Comparison of ENCODE assay signal across 19 cellular contexts in the genomic region with DNA sequence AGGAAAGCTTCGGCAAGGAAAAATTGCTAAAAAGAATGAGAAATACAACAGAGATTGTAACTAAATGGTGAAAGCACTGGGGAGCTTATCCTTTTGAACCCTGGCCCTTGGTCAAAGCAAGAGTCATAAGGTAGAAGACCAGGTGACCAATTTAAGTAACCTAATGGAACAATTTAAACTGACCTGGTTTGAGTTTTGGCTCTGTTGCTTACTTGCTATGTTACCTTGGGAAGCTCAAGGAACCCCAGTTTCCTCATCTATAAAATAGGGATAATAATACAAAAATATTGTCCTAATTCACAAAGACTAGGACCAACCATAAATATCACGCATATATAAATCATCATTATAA. TPM values are rescaled to one million over a fixed set of nuclear protein-coding genes. Genes with fewer than 3 reads are reported as not detected.
DNase-seq lines count a peak whose midpoint lies in the region; ATAC-seq, FAIRE-seq and TF ChIP-seq lines count a peak whose summit lies in the region.
"Had no signal": no experiment of that assay in that cellular context is flagged by ENCODE, and none has a peak within 500 bp of the region (broad histone marks: within the 10 kb centered on the region; RNA-seq: fewer than 3 reads in every experiment).

No MANE protein-coding gene starts in this region.

- no peak for TF ChIP-seq EP300 in transverse colon (IDR thresholded peaks at IDR 0.05; ENCODE audit: low read depth)

- FAIRE-seq in HTR-8/SVneo (lab: Jason Lieb, UNC) = no peak
- FAIRE-seq: GM12878, GM18507, H54 had no signal

- H3K27me3 ChIP-seq in Caco-2 (replicated peaks; ENCODE audit: control insufficient read depth, insufficient read depth, low read length) (no peaks in the 10 kb centered on the region), colonic mucosa (no peaks in the 10 kb centered on the region), right lobe of liver (no peaks in the 10 kb centered on the region), transverse colon (no peaks in the 10 kb centered on the region)
- H3K27me3 ChIP-seq: BLaER1 had no signal

- H3K4me1 Mint-ChIP-seq in Caco-2 (ENCODE audit: low read depth, unreplicated experiment) = peaks cover 45% of the 10 kb centered on the region

- H3K4me3 ChIP-seq in Caco-2 (ENCODE audit: low read depth, low read length) = no peak overlapping the region
- peak overlapping the region; percentile 18 for H3K4me3 ChIP-seq in colonic mucosa
- no peak overlapping the region for H3K4me3 ChIP-seq in right lobe of liver
- peak overlapping the region in 3 of 4 donors; percentile 13 to 38 (median 13) for H3K4me3 ChIP-seq in transverse colon
- H3K4me3 ChIP-seq: BLaER1, GM12878, GM23248 had no signal

- no peaks in the 10 kb centered on the region for H3K9me3 Mint-ChIP-seq in Caco-2 (ENCODE audit: unreplicated experiment)

- peak overlapping the region; percentile 54 for H3K27ac Mint-ChIP-seq in Caco-2 (ENCODE audit: unreplicated experiment)

- H3K4me1 ChIP-seq in Caco-2 = peaks cover 56% of the 10 kb centered on the region
- H3K4me1 ChIP-seq in colonic mucosa = peaks cover 5% of the 10 kb centered on the region
- peaks cover 0 to 33% (median 14%) of the 10 kb centered on the region in 4 donors for H3K4me1 ChIP-seq in right lobe of liver
- H3K4me1 ChIP-seq in transverse colon = peaks cover 0 to 88% (median 69%) of the 10 kb centered on the region in 4 donors

- in situ Hi-C loops in transverse colon (cut with MboI; ENCODE audit: low pct_ligation_motif_present in 1 of 4, low pct_unique_long_range_greater_than_20kb in 1 of 4, low sequenced_read_pairs in 3 of 4) = no loop called here

- peak overlapping the region; percentile 46 for H3K4me3 Mint-ChIP-seq in Caco-2 (ENCODE audit: unreplicated experiment)

- 34% methylated on average over 2 of the region's 2 CpGs for WGBS in right lobe of liver (ENCODE audit: insufficient coverage, low coverage, low lambda C conversion rate, missing lambda C conversion rate)
- WGBS in transverse colon (ENCODE audit: low coverage in 1 of 2), 2 donors = 67 to 68% methylated on average over 1 to 2 of the region's 2 CpGs

- POLR2A ChIA-PET in Caco-2 (lab: Charles Lee) = interaction anchor here (1.4 kb wide), 2 partner anchors 13 to 52 kb away, joined by 3 to 4 read pairs; a partner anchor contains a TSS

- TSS peak; percentile 92 for BruUV-seq in Caco-2 (replicated peaks; lab: Mats Ljungman, UMichigan)

- H3K9ac ChIP-seq in colonic mucosa (ENCODE audit: low read depth in 2 of 2, low read length in 2 of 2) = peak overlapping the region in 1 of 2 donors; percentile 59
- H3K9ac ChIP-seq: BLaER1, GM23248 had no signal

- H3K27ac ChIP-seq in colonic mucosa (peak overlapping the region; percentile 83), right lobe of liver (peak overlapping the region; percentile 40 to 87 (median 80)), transverse colon (peak overlapping the region; percentile 75 to 87 (median 84))
- H3K27ac ChIP-seq: BLaER1, GM23248 had no signal

- TF ChIP-seq POLR2A in right lobe of liver (IDR thresholded peaks at IDR 0.05) (no peak), transverse colon (IDR thresholded peaks at IDR 0.05) (no peak)

- TF ChIP-seq CTCF in Caco-2 (IDR thresholded peaks at IDR 0.05; ENCODE audit: insufficient read depth in 1 of 2, low read depth in 1 of 2, low read length in 1 of 2, severe bottlenecking in 1 of 2, unreplicated experiment in 1 of 2) = no peak
- no peak for TF ChIP-seq CTCF in colonic mucosa (IDR thresholded peaks at IDR 0.05)
- no peak for TF ChIP-seq CTCF in right lobe of liver (IDR thresholded peaks at IDR 0.05)
- TF ChIP-seq CTCF in transverse colon (IDR thresholded peaks at IDR 0.05) = no peak

- no peaks in the 10 kb centered on the region for H3K27me3 Mint-ChIP-seq in Caco-2 (ENCODE audit: insufficient read depth, unreplicated experiment)

- H3K36me3 ChIP-seq in Caco-2 (ENCODE audit: control insufficient read depth, insufficient read depth, low read length) = no peaks in the 10 kb centered on the region
- H3K36me3 ChIP-seq in colonic mucosa = no peaks in the 10 kb centered on the region
- no peaks in the 10 kb centered on the region for H3K36me3 ChIP-seq in right lobe of liver
- no peaks in the 10 kb centered on the region for H3K36me3 ChIP-seq in transverse colon
- H3K36me3 ChIP-seq: BLaER1 had no signal

- CTCF ChIA-PET in Caco-2 (lab: Charles Lee) = interaction anchor here (0.5 to 2.4 kb wide), 8 partner anchors 8 to 276 kb away, joined by 3 to 20 read pairs (median 6); a partner anchor contains a TSS

- H3K9me3 ChIP-seq in Caco-2 (no peaks in the 10 kb centered on the region), colonic mucosa (no peaks in the 10 kb centered on the region), right lobe of liver (no peaks in the 10 kb centered on the region), transverse colon (no peaks in the 10 kb centered on the region)
- H3K9me3 ChIP-seq: BLaER1 had no signal

- peak; percentile 45 to 61 (median 51) for ATAC-seq in right lobe of liver
- ATAC-seq: GM12878, HCT116 had no signal

- intact Hi-C loops in Caco-2 (cut with micrococcal nuclease; ENCODE audit: unreplicated experiment) = no loop called here
- intact Hi-C loops in colonic mucosa (cut with DNase I) = no loop called here
- intact Hi-C loops in right lobe of liver (cut with DNase I) = no loop called here
- intact Hi-C loops in transverse colon (cut with DNase I; ENCODE audit: low total_unique reads) = no loop called here

- no peak for DNase-seq in Caco-2
- no peak for DNase-seq in colonic mucosa
- DNase-seq in right lobe of liver = no peak
- DNase-seq in transverse colon = no peak
- no peak for DNase-seq in NCI-H146 (lab: John Stamatoyannopoulos, UW)
- DNase-seq in HTR-8/SVneo (ENCODE audit: insufficient read length, low spot score) = no peak
- DNase-seq in NOMO-1 treated with dmso at 0.1 percent for 144 hours (lab: John Stamatoyannopoulos, UW; ENCODE audit: unreplicated experiment) = no peak
- DNase-seq: AML-193, Calu3, DMS 273 treated with DMSO at 0.1 percent for 48 hours, DMS79, GM23248 had no signal

- no peaks in the 10 kb centered on the region for H3K36me3 Mint-ChIP-seq in Caco-2 (ENCODE audit: insufficient read depth, unreplicated experiment)

RNA-seq across cellular contexts. Expression of a gene that starts 48.6 kb away (rescaled TPM):
- total RNA-seq in Caco-2 (2022) (28.5 and 29.6 TPM in 2 replicates), colonic mucosa (10 to 100 TPM; 30.7 to 51.1 TPM), right lobe of liver (10 to 100 TPM in 3 of 6 experiments, 1 to 10 TPM in 3; 5.8 to 16.7 (median 10.9) TPM), transverse colon (10 to 100 TPM; 50.5 to 90.2 (median 65.3) TPM)

RNA-seq across cellular contexts. Expression of a gene that starts 51.3 kb away (rescaled TPM):
- total RNA-seq in Caco-2 (2022) (19.0 and 22.6 TPM in 2 replicates), colonic mucosa (100 to 1,000 TPM in 1 of 2 donors, 10 to 100 TPM in 1; 82.2 to 103 TPM), right lobe of liver (1 to 10 TPM in 3 of 6 experiments, under 1 TPM in 3; 0.42 to 3.9 (median 1.1) TPM), transverse colon (10 to 100 TPM; 21.1 to 67.4 (median 65.5) TPM)
- total RNA-seq: G401, GM12878, GM23248, HT1080 had no signal

RNA-seq across cellular contexts. Expression of a gene that starts 57.8 kb away (rescaled TPM):
- 6.5 and 7.1 TPM in 2 replicates for total RNA-seq in Caco-2 (2022)
- 10 to 100 TPM in 1 of 2 donors, 1 to 10 TPM in 1; 4.7 to 13.8 TPM for total RNA-seq in colonic mucosa
- 1 to 10 TPM in 5 of 6 experiments, under 1 TPM in 1; 0.62 to 4.9 (median 2.1) TPM for total RNA-seq in right lobe of liver
- 10 to 100 TPM in 3 of 4 donors, 1 to 10 TPM in 1; 5.4 to 18.4 (median 15.7) TPM for total RNA-seq in transverse colon
- total RNA-seq: G401 had no signal

Comparison
In these comparisons a context has a peak if more than half of its experiments do, and no peak if none do; other contexts are left out.
1. H3K4me3 ChIP-seq: peak in colonic mucosa (single experiment) and transverse colon (3 of 4); none in Caco-2 (single experiment) and right lobe of liver (0 of 3).
2. Peak in every context shown above with its lines, with median percentiles within 50 percentile points of each other: H3K27ac ChIP-seq.